In genomic region chr5:74415695-74416102, GRCh38 we compare ENCODE assay signal across 13 cellular contexts.
DNase-seq lines count a peak whose midpoint lies in the region; ATAC-seq and TF ChIP-seq lines count a peak whose summit lies in the region.
"Had no signal": no experiment of that assay in that cellular context is flagged by ENCODE, and none has a peak within 500 bp of the region (broad histone marks: within the 10 kb centered on the region; RNA-seq: fewer than 3 reads in every experiment).

No MANE protein-coding gene starts in this region.

- POLR2A ChIA-PET in Panc1 (lab: Charles Lee) = no interaction called here

- H4K20me1 ChIP-seq in fibroblast of lung (ENCODE audit: control insufficient read depth, extremely low read depth, insufficient read depth, low read length) = no peaks in the 10 kb centered on the region

- no peak for TF ChIP-seq CTCF in Panc1 (IDR thresholded peaks at IDR 0.05)
- TF ChIP-seq CTCF in fibroblast of lung (conservative IDR thresholded peaks at IDR 0.05 in 1 of 2, IDR thresholded peaks at IDR 0.05 in 1 of 2; ENCODE audit: low read depth in 1 of 2, low read length in 2 of 2) = no peak
- TF ChIP-seq CTCF in tibial artery (IDR thresholded peaks at IDR 0.05) = no peak
- TF ChIP-seq CTCF in left ventricle myocardium inferior (IDR thresholded peaks at IDR 0.05; ENCODE audit: borderline replicate concordance) = no peak

- H3K36me3 ChIP-seq in Panc1 (ENCODE audit: control insufficient read depth, insufficient read depth, low read length) (no peaks in the 10 kb centered on the region), fibroblast of lung (ENCODE audit: control insufficient read depth, insufficient read depth, low read length) (no peaks in the 10 kb centered on the region), tibial artery (no peaks in the 10 kb centered on the region), left ventricle myocardium inferior (no peaks in the 10 kb centered on the region)

- H3K4me1 ChIP-seq in Panc1 (ENCODE audit: control insufficient read depth, insufficient read depth, low read length) (no peaks in the 10 kb centered on the region), fibroblast of lung (ENCODE audit: control insufficient read depth, extremely low read depth, insufficient read depth, low read length) (no peaks in the 10 kb centered on the region), tibial artery (no peaks in the 10 kb centered on the region), left ventricle myocardium inferior (peaks cover 9% of the 10 kb centered on the region)

- BruUV-seq in Panc1 (replicated peaks; lab: Mats Ljungman, UMichigan) = no TSS peak

- peak overlapping the region; percentile 11 for H2AFZ ChIP-seq in fibroblast of lung (ENCODE audit: low read length)

- no peak overlapping the region for H3K9ac ChIP-seq in fibroblast of lung (ENCODE audit: insufficient read depth, low read length)

- in situ Hi-C loops in Panc1 (cut with HindIII; ENCODE audit: low pct_unique_long_range_greater_than_20kb, low sequenced_read_pairs) = no loop called here

- H3K27ac ChIP-seq in Panc1 (ENCODE audit: low read length) = 0 out of 2 replicates have a peak overlapping the region, but pooled peaks have one; percentile 44
- H3K27ac ChIP-seq in fibroblast of lung (ENCODE audit: insufficient read depth, low read length) = no peak overlapping the region
- H3K27ac ChIP-seq in tibial artery = no peak overlapping the region
- H3K27ac ChIP-seq in left ventricle myocardium inferior (replicated peaks) = no peak overlapping the region
- H3K27ac ChIP-seq: 22Rv1 had no signal

- no peak overlapping the region for H3K4me2 ChIP-seq in fibroblast of lung (ENCODE audit: extremely low read depth, insufficient read depth, low read length)

- intact Hi-C loops in Panc1 (cut with micrococcal nuclease; ENCODE audit: unreplicated experiment) = no loop called here
- intact Hi-C loops in tibial artery (cut with DNase I; ENCODE audit: low total_unique reads) = no loop called here
- intact Hi-C loops in left ventricle myocardium inferior (cut with micrococcal nuclease) = no loop called here

- H3K79me2 ChIP-seq in fibroblast of lung (ENCODE audit: control insufficient read depth, insufficient read depth, low read length) = no peaks in the 10 kb centered on the region

- H3K9me3 ChIP-seq in Panc1 (ENCODE audit: control insufficient read depth, insufficient read depth, low read depth, low read length) = no peaks in the 10 kb centered on the region
- no peaks in the 10 kb centered on the region for H3K9me3 ChIP-seq in fibroblast of lung (ENCODE audit: control insufficient read depth, insufficient read depth, low read depth, low read length)
- H3K9me3 ChIP-seq in tibial artery = no peaks in the 10 kb centered on the region
- no peaks in the 10 kb centered on the region for H3K9me3 ChIP-seq in left ventricle myocardium inferior (replicated peaks)

- DNase-seq in DMS153 treated with DMSO at 0.1 percent for 48 hours (lab: John Stamatoyannopoulos, UW; ENCODE audit: unreplicated experiment) = peak; percentile 28
- DNase-seq in DMS153 (lab: John Stamatoyannopoulos, UW) = no peak
- DNase-seq in Panc1 (ENCODE audit: low read depth, low spot score) = no peak
- no peak for DNase-seq in fibroblast of lung (ENCODE audit: low read depth in 2 of 2)
- DNase-seq in pulmonary artery endothelial cell (ENCODE audit: low read depth, low spot score) = peak; percentile 79
- no peak for DNase-seq in hepatic stellate cell (ENCODE audit: low spot score)
- no peak for DNase-seq in tibial artery
- no peak for DNase-seq in left ventricle myocardium inferior
- DNase-seq: activated T-cell treated with anti-CD3 and anti-CD28 coated beads, Interleukin-2, amount 50 U/mL, for 4 hours; COR-L47; hypothalamus; substantia nigra had no signal

- CTCF ChIA-PET in Panc1 (lab: Charles Lee) = no interaction called here

- no peak overlapping the region for H3K4me3 ChIP-seq in Panc1 (ENCODE audit: low read depth in 2 of 2, low read length in 2 of 2)
- H3K4me3 ChIP-seq in fibroblast of lung (replicated peaks in 1 of 4; ENCODE audit: control extremely low read depth in 1 of 4, insufficient read depth in 1 of 4, low read depth in 3 of 4, low read length in 4 of 4) = no peak overlapping the region
- no peak overlapping the region for H3K4me3 ChIP-seq in tibial artery
- no peak overlapping the region for H3K4me3 ChIP-seq in left ventricle myocardium inferior

- ATAC-seq in Panc1 = no peak
- ATAC-seq: activated T-cell treated with anti-CD3 and anti-CD28 coated beads, Interleukin-2, amount 50 U/mL, for 4 hours had no signal

- no peaks in the 10 kb centered on the region for H3K27me3 ChIP-seq in Panc1 (ENCODE audit: control insufficient read depth, insufficient read depth, low read length)
- H3K27me3 ChIP-seq in fibroblast of lung (ENCODE audit: control insufficient read depth, insufficient read depth, low read length) = no peaks in the 10 kb centered on the region
- H3K27me3 ChIP-seq in tibial artery = no peaks in the 10 kb centered on the region
- H3K27me3 ChIP-seq in left ventricle myocardium inferior (ENCODE audit: low read depth) = no peaks in the 10 kb centered on the region

Comparison
In these comparisons a context has a peak if more than half of its experiments do, and no peak if none do; other contexts are left out.
1. DNase-seq: peak in DMS153 treated with DMSO at 0.1 percent for 48 hours (single experiment) and pulmonary artery endothelial cell (single experiment); none in DMS153 (single experiment), Panc1 (single experiment), fibroblast of lung (0 of 2), hepatic stellate cell (single experiment), tibial artery (0 of 2) and left ventricle myocardium inferior (single experiment).